16 cellular contexts compared by ENCODE assay signal in genomic region chr4:99219479-99219878, GRCh38. TPM values are rescaled to one million over a fixed set of nuclear protein-coding genes. Genes with fewer than 3 reads are reported as not detected.
DNase-seq lines count a peak whose midpoint lies in the region; ATAC-seq lines count a peak whose summit lies in the region.
"Had no signal": no experiment of that assay in that cellular context is flagged by ENCODE, and none has a peak within 500 bp of the region (broad histone marks: within the 10 kb centered on the region; RNA-seq: fewer than 3 reads in every experiment).

No MANE protein-coding gene starts in this region.

- no peak overlapping the region for H2BK120ac ChIP-seq in neuronal stem cell (ENCODE audit: low read depth, low read length)

- no peaks in the 10 kb centered on the region for H3K36me3 ChIP-seq in neuronal stem cell (replicated peaks in 1 of 2; ENCODE audit: control insufficient read depth in 2 of 2, insufficient read depth in 2 of 2, low read length in 2 of 2)
- H3K36me3 ChIP-seq: prostate gland had no signal

- in situ Hi-C loops in ACHN (cut with HindIII; ENCODE audit: low pct_ligation_motif_present, low pct_unique_long_range_greater_than_20kb, low sequenced_read_pairs) = no loop called here

- no peak overlapping the region for H3K4ac ChIP-seq in neuronal stem cell (ENCODE audit: low read length)

- ATAC-seq in GM19438 (IDR thresholded peaks at IDR 0.05; ENCODE audit: low read depth, unreplicated experiment) (peak; percentile 91), HG02981 (IDR thresholded peaks at IDR 0.05; ENCODE audit: unreplicated experiment) (peak; percentile 83), HG03025 (IDR thresholded peaks at IDR 0.05; ENCODE audit: low FRiP score, unreplicated experiment) (no peak)
- ATAC-seq: foreskin keratinocyte had no signal

- H2BK12ac ChIP-seq in neuronal stem cell (ENCODE audit: low read length) = no peak overlapping the region

- H3K27ac ChIP-seq in neuronal stem cell (replicated peaks; ENCODE audit: low read length) = no peak overlapping the region
- H3K27ac ChIP-seq: foreskin keratinocyte, prostate gland had no signal

- no peak overlapping the region for H4K8ac ChIP-seq in neuronal stem cell (ENCODE audit: low read depth, low read length)

- no peak overlapping the region for H3K23ac ChIP-seq in neuronal stem cell (ENCODE audit: low read depth, low read length, poor library complexity)

- H2BK5ac ChIP-seq in neuronal stem cell (ENCODE audit: low read length) = no peak overlapping the region

- H3K4me3 ChIP-seq in neuronal stem cell (ENCODE audit: low read length in 2 of 2) = no peak overlapping the region
- H3K4me3 ChIP-seq: prostate gland had no signal

- no peak overlapping the region for H3K18ac ChIP-seq in neuronal stem cell (ENCODE audit: low read length)

- no peaks in the 10 kb centered on the region for H3K27me3 ChIP-seq in neuronal stem cell (ENCODE audit: control insufficient read depth in 3 of 3, insufficient read depth in 3 of 3, low read depth in 1 of 3, low read length in 3 of 3)
- H3K27me3 ChIP-seq: foreskin keratinocyte had no signal

- H3K4me1 ChIP-seq in neuronal stem cell (ENCODE audit: control insufficient read depth in 2 of 2, insufficient read depth in 1 of 2, low read depth in 1 of 2, low read length in 2 of 2) = no peaks in the 10 kb centered on the region
- H3K4me1 ChIP-seq: foreskin keratinocyte had no signal

- WGBS in neuronal stem cell (ENCODE audit: extremely low coverage in 2 of 2, insufficient read length in 2 of 2, insufficient replicate concordance in 1 of 2), 2 donors = no CpG with 5 or more reads among the region's 1 CpG

- DNase-seq in ACHN (peak; percentile 3), NAMALWA (ENCODE audit: low spot score) (peak; percentile 13), NCI-H82 (lab: John Stamatoyannopoulos, UW) (no peak), neuronal stem cell (ENCODE audit: low spot score) (no peak), NOMO-1 (lab: John Stamatoyannopoulos, UW; ENCODE audit: unreplicated experiment in 2 of 2) (no peak)
- DNase-seq: activated effector memory CD4-positive, alpha-beta T cell treated with anti-CD3 and anti-CD28 coated beads, Interleukin-2, amount 50 U/mL, for 16 hours; CD8-positive, alpha-beta memory T cell; effector CD8-positive, alpha-beta T cell; foreskin keratinocyte; HCEC 1CT; NCI-H2081 treated with DMSO at 0.1 percent for 48 hours had no signal

- no peak overlapping the region for H3K14ac ChIP-seq in neuronal stem cell (ENCODE audit: low read length)

- no peaks in the 10 kb centered on the region for H3K9me3 ChIP-seq in neuronal stem cell (replicated peaks in 1 of 2; ENCODE audit: control insufficient read depth in 2 of 2, insufficient read depth in 1 of 2, low read depth in 1 of 2, low read length in 2 of 2)
- H3K9me3 ChIP-seq: prostate gland had no signal

- H3K4me2 ChIP-seq in neuronal stem cell (ENCODE audit: insufficient read depth, low read length, poor library complexity, severe bottlenecking) = no peak overlapping the region

- no peak overlapping the region for H2BK15ac ChIP-seq in neuronal stem cell (ENCODE audit: low read length)

- no peaks in the 10 kb centered on the region for H3K79me1 ChIP-seq in neuronal stem cell (ENCODE audit: low read depth, low read length)

- H2AK5ac ChIP-seq in neuronal stem cell (ENCODE audit: low read depth, low read length) = no peak overlapping the region

- no peak overlapping the region for H3K9ac ChIP-seq in neuronal stem cell (ENCODE audit: low read depth, low read length, poor library complexity)

- no peak overlapping the region for H2AFZ ChIP-seq in neuronal stem cell (ENCODE audit: low read length)

- no peak overlapping the region for H4K91ac ChIP-seq in neuronal stem cell (ENCODE audit: low read depth, low read length, poor library complexity)

RNA-seq across cellular contexts. Expression of gene ADH6, which starts 0.4 kb away (rescaled TPM):
- polyA plus RNA-seq in neuronal stem cell (2013, experiment 1 of 2) = not detected
- not detected for polyA plus RNA-seq in neuronal stem cell (2013, experiment 2 of 2)
- polyA plus RNA-seq: CD8-positive, alpha-beta memory T cell; foreskin keratinocyte; keratinocyte had no signal

Comparison
In these comparisons a context has a peak if more than half of its experiments do, and no peak if none do; other contexts are left out.
1. DNase-seq: peak in ACHN (single experiment) and NAMALWA (single experiment); none in NCI-H82 (single experiment), neuronal stem cell (single experiment) and NOMO-1 (0 of 2).